ENCODE assay signal across 1 cellular context in genomic region chr3:111579495-111579894, GRCh38.
TF ChIP-seq lines count a peak whose summit lies in the region.

No MANE protein-coding gene starts in this region.

TF ChIP-seq in A549, 52 proteins besides CTCF, POLR2A, EP300 and RAD21:
- no peak for TF ChIP-seq ELK1 (IDR thresholded peaks at IDR 0.05; ENCODE audit: low read depth, low read length)
- no peak for TF ChIP-seq HES2 (IDR thresholded peaks at IDR 0.05)
- TF ChIP-seq CHD4 (IDR thresholded peaks at IDR 0.05; ENCODE audit: borderline replicate concordance) = no peak
- TF ChIP-seq CHD2 (IDR thresholded peaks at IDR 0.05; ENCODE audit: low read length, partially characterized antibody) = no peak
- no peak for TF ChIP-seq MAFK (IDR thresholded peaks at IDR 0.05; ENCODE audit: partially characterized antibody)
- no peak for TF ChIP-seq FOSB (CRISPR knock-in tag; IDR thresholded peaks at IDR 0.05)
- TF ChIP-seq ZNF302 (CRISPR knock-in tag; IDR thresholded peaks at IDR 0.05) = no peak
- TF ChIP-seq, protein P1, sequence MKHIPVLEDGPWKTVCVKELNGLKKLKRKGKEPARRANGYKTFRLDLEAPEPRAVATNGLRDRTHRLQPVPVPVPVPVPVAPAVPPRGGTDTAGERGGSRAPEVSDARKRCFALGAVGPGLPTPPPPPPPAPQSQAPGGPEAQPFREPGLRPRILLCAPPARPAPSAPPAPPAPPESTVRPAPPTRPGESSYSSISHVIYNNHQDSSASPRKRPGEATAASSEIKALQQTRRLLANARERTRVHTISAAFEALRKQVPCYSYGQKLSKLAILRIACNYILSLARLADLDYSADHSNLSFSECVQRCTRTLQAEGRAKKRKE (CRISPR knock-in tag; IDR thresholded peaks at IDR 0.05; ENCODE audit: low read depth) = no peak
- no peak for TF ChIP-seq HOXB5 (CRISPR knock-in tag; IDR thresholded peaks at IDR 0.05)
- no peak for TF ChIP-seq CBX2 (IDR thresholded peaks at IDR 0.05; ENCODE audit: borderline replicate concordance, low read depth)
- TF ChIP-seq TFCP2L1 (CRISPR knock-in tag; IDR thresholded peaks at IDR 0.05) = no peak
- TF ChIP-seq RCOR1 (IDR thresholded peaks at IDR 0.05; ENCODE audit: low read depth, low read length) = no peak
- TF ChIP-seq E2F6 (IDR thresholded peaks at IDR 0.05; ENCODE audit: borderline replicate concordance, low read depth) = no peak
- no peak for TF ChIP-seq USF2 (IDR thresholded peaks at IDR 0.05)
- no peak for TF ChIP-seq FOXS1 (CRISPR knock-in tag; IDR thresholded peaks at IDR 0.05)
- no peak for TF ChIP-seq RFX5 (IDR thresholded peaks at IDR 0.05)
